1 cellular context compared by ENCODE assay signal in the genomic region with DNA sequence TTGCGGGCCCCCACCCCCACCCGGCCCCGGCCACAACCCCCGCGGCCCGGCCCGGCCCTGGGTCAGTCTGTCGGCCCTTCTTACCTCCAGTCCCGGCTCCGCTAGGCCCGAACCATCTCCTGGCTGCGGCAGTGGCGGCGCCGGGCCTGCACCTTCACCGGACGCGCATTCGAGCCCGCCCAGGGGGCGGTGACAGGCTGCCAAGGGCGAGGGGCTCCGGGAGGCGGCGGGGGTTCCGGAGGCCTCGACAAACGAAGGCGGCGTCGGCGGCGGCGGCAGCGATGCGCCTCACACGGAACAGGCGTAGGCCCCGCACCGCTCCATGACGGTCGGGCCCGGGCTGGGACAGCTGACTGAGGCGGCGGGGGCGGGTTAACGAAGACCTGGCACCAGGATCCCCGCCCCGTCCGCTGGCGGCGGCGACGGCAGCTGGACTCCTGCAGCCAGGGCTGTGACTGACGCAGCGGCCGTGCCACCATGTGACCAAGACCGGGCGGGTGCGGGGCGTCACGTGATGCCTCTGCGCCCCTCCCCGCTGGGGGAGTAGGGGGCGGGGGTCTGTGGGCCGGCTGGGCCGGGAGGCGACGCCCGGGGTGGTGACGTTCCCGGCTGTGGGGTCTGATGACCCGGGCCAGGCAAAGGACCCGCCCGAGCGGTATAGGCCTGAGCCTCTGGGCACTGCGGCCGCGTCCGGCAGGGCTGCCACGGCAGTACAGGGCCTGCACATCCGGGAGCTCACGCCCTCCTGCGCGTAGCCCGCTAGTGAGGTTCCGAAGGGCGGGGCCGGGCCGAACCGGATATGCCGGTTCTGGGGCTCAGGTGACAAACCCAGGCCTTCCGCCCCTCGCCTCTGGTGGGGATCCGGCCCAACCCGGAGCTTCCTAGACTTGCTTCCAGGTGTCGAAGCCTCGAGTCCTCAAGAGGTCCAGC.
TF ChIP-seq lines count a peak whose summit lies in the region.

A gene with protein sequence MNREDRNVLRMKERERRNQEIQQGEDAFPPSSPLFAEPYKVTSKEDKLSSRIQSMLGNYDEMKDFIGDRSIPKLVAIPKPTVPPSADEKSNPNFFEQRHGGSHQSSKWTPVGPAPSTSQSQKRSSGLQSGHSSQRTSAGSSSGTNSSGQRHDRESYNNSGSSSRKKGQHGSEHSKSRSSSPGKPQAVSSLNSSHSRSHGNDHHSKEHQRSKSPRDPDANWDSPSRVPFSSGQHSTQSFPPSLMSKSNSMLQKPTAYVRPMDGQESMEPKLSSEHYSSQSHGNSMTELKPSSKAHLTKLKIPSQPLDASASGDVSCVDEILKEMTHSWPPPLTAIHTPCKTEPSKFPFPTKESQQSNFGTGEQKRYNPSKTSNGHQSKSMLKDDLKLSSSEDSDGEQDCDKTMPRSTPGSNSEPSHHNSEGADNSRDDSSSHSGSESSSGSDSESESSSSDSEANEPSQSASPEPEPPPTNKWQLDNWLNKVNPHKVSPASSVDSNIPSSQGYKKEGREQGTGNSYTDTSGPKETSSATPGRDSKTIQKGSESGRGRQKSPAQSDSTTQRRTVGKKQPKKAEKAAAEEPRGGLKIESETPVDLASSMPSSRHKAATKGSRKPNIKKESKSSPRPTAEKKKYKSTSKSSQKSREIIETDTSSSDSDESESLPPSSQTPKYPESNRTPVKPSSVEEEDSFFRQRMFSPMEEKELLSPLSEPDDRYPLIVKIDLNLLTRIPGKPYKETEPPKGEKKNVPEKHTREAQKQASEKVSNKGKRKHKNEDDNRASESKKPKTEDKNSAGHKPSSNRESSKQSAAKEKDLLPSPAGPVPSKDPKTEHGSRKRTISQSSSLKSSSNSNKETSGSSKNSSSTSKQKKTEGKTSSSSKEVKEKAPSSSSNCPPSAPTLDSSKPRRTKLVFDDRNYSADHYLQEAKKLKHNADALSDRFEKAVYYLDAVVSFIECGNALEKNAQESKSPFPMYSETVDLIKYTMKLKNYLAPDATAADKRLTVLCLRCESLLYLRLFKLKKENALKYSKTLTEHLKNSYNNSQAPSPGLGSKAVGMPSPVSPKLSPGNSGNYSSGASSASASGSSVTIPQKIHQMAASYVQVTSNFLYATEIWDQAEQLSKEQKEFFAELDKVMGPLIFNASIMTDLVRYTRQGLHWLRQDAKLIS (minus strand): TSS at position 460 of the 930 bp plus-strand sequence. CDS start 26,445 bp downstream, outside the sequence.

TF ChIP-seq in WTC11, 78 proteins besides CTCF, POLR2A, EP300 and RAD21 (continued from another document and continues in another):
- TF ChIP-seq, protein P1, sequence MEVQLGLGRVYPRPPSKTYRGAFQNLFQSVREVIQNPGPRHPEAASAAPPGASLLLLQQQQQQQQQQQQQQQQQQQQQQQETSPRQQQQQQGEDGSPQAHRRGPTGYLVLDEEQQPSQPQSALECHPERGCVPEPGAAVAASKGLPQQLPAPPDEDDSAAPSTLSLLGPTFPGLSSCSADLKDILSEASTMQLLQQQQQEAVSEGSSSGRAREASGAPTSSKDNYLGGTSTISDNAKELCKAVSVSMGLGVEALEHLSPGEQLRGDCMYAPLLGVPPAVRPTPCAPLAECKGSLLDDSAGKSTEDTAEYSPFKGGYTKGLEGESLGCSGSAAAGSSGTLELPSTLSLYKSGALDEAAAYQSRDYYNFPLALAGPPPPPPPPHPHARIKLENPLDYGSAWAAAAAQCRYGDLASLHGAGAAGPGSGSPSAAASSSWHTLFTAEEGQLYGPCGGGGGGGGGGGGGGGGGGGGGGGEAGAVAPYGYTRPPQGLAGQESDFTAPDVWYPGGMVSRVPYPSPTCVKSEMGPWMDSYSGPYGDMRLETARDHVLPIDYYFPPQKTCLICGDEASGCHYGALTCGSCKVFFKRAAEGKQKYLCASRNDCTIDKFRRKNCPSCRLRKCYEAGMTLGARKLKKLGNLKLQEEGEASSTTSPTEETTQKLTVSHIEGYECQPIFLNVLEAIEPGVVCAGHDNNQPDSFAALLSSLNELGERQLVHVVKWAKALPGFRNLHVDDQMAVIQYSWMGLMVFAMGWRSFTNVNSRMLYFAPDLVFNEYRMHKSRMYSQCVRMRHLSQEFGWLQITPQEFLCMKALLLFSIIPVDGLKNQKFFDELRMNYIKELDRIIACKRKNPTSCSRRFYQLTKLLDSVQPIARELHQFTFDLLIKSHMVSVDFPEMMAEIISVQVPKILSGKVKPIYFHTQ (CRISPR knock-in tag; IDR thresholded peaks at IDR 0.05): no peak
- TF ChIP-seq, protein P2, sequence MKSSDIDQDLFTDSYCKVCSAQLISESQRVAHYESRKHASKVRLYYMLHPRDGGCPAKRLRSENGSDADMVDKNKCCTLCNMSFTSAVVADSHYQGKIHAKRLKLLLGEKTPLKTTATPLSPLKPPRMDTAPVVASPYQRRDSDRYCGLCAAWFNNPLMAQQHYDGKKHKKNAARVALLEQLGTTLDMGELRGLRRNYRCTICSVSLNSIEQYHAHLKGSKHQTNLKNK (CRISPR knock-in tag; IDR thresholded peaks at IDR 0.05): no peak
- no peak for TF ChIP-seq JUN (CRISPR knock-in tag; IDR thresholded peaks at IDR 0.05)
- TF ChIP-seq, protein P3, sequence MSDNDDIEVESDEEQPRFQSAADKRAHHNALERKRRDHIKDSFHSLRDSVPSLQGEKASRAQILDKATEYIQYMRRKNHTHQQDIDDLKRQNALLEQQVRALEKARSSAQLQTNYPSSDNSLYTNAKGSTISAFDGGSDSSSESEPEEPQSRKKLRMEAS (CRISPR knock-in tag; IDR thresholded peaks at IDR 0.05): peak; percentile 90
- TF ChIP-seq ZNF219 (CRISPR knock-in tag; IDR thresholded peaks at IDR 0.05; ENCODE audit: borderline replicate concordance): peak; percentile 62; the same call in 1 of the 2 replicates
- no peak for TF ChIP-seq ZNF671 (CRISPR knock-in tag; IDR thresholded peaks at IDR 0.05)
- TF ChIP-seq PRRX2 (CRISPR knock-in tag; IDR thresholded peaks at IDR 0.05): no peak
- TF ChIP-seq, protein P4, sequence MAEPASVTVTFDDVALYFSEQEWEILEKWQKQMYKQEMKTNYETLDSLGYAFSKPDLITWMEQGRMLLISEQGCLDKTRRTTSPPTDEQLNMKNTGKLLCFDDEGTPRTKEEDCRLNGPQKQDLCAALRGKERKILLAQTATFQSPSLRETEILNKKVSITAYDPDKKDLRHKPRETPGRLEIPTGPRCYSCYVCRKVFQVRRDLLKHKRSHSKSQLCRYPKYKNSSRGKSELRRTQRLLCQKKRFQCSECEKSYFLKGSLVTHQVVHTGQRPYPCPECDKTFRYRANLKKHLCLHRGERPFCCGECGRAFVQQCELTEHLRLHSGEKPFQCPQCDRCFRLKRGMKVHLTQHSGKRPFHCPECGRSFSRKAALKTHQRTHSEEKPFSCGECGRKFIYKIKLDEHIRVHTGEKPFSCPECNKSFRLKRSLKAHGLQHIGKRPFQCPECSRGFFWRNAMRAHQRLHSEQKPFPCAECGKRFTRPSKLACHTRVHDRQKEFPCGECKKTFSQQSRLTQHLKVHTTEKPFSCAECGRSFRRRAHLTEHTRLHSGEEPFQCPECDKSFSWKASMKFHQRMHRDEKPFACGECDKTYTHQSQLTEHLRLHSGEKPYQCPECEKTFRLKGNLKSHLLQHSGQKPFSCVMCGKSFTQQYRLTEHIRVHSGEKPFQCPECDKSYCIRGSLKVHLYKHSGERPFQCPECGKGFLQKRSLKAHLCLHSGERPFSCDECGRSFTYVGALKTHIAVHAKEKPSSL (CRISPR knock-in tag; conservative IDR thresholded peaks at IDR 0.05): no peak
- no peak for TF ChIP-seq ZNF138 (CRISPR knock-in tag; conservative IDR thresholded peaks at IDR 0.05)
- peak; percentile 66; the same call in 1 of the 2 replicates for TF ChIP-seq NFE2L1 (CRISPR knock-in tag; IDR thresholded peaks at IDR 0.05)
- no peak for TF ChIP-seq HMGA2 (CRISPR knock-in tag; IDR thresholded peaks at IDR 0.05)
- peak; percentile 31; the same call in 1 of the 2 replicates for TF ChIP-seq CBFB (CRISPR knock-in tag; IDR thresholded peaks at IDR 0.05; ENCODE audit: low read depth)
- TF ChIP-seq, protein P5, sequence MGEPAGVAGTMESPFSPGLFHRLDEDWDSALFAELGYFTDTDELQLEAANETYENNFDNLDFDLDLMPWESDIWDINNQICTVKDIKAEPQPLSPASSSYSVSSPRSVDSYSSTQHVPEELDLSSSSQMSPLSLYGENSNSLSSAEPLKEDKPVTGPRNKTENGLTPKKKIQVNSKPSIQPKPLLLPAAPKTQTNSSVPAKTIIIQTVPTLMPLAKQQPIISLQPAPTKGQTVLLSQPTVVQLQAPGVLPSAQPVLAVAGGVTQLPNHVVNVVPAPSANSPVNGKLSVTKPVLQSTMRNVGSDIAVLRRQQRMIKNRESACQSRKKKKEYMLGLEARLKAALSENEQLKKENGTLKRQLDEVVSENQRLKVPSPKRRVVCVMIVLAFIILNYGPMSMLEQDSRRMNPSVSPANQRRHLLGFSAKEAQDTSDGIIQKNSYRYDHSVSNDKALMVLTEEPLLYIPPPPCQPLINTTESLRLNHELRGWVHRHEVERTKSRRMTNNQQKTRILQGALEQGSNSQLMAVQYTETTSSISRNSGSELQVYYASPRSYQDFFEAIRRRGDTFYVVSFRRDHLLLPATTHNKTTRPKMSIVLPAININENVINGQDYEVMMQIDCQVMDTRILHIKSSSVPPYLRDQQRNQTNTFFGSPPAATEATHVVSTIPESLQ (CRISPR knock-in tag; IDR thresholded peaks at IDR 0.05): no peak
- no peak; the same call in 1 of the 2 replicates for TF ChIP-seq IRF2 (CRISPR knock-in tag; IDR thresholded peaks at IDR 0.05; ENCODE audit: borderline replicate concordance, low read depth)
- TF ChIP-seq, protein P6, sequence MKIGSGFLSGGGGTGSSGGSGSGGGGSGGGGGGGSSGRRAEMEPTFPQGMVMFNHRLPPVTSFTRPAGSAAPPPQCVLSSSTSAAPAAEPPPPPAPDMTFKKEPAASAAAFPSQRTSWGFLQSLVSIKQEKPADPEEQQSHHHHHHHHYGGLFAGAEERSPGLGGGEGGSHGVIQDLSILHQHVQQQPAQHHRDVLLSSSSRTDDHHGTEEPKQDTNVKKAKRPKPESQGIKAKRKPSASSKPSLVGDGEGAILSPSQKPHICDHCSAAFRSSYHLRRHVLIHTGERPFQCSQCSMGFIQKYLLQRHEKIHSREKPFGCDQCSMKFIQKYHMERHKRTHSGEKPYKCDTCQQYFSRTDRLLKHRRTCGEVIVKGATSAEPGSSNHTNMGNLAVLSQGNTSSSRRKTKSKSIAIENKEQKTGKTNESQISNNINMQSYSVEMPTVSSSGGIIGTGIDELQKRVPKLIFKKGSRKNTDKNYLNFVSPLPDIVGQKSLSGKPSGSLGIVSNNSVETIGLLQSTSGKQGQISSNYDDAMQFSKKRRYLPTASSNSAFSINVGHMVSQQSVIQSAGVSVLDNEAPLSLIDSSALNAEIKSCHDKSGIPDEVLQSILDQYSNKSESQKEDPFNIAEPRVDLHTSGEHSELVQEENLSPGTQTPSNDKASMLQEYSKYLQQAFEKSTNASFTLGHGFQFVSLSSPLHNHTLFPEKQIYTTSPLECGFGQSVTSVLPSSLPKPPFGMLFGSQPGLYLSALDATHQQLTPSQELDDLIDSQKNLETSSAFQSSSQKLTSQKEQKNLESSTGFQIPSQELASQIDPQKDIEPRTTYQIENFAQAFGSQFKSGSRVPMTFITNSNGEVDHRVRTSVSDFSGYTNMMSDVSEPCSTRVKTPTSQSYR (CRISPR knock-in tag; IDR thresholded peaks at IDR 0.05): no peak; the same call in 1 of the 2 replicates
- no peak; the same call in 1 of the 2 replicates for TF ChIP-seq ZNF317 (CRISPR knock-in tag; IDR thresholded peaks at IDR 0.05; ENCODE audit: borderline replicate concordance, low read depth)
- TF ChIP-seq ESRRA (CRISPR knock-in tag; IDR thresholded peaks at IDR 0.05; ENCODE audit: borderline replicate concordance): no peak
- TF ChIP-seq, protein P7, sequence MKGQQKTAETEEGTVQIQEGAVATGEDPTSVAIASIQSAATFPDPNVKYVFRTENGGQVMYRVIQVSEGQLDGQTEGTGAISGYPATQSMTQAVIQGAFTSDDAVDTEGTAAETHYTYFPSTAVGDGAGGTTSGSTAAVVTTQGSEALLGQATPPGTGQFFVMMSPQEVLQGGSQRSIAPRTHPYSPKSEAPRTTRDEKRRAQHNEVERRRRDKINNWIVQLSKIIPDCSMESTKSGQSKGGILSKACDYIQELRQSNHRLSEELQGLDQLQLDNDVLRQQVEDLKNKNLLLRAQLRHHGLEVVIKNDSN (CRISPR knock-in tag; IDR thresholded peaks at IDR 0.05): peak; percentile 100
- no peak; the same call in 1 of the 2 replicates for TF ChIP-seq CREM (CRISPR knock-in tag; IDR thresholded peaks at IDR 0.05)
- no peak for TF ChIP-seq NFATC4 (CRISPR knock-in tag; IDR thresholded peaks at IDR 0.05)
- TF ChIP-seq TP53 (CRISPR knock-in tag; IDR thresholded peaks at IDR 0.05): peak; percentile 87; the same call in 1 of the 2 replicates
- no peak for TF ChIP-seq ATF1 (CRISPR knock-in tag; IDR thresholded peaks at IDR 0.05)
- TF ChIP-seq, protein P8, sequence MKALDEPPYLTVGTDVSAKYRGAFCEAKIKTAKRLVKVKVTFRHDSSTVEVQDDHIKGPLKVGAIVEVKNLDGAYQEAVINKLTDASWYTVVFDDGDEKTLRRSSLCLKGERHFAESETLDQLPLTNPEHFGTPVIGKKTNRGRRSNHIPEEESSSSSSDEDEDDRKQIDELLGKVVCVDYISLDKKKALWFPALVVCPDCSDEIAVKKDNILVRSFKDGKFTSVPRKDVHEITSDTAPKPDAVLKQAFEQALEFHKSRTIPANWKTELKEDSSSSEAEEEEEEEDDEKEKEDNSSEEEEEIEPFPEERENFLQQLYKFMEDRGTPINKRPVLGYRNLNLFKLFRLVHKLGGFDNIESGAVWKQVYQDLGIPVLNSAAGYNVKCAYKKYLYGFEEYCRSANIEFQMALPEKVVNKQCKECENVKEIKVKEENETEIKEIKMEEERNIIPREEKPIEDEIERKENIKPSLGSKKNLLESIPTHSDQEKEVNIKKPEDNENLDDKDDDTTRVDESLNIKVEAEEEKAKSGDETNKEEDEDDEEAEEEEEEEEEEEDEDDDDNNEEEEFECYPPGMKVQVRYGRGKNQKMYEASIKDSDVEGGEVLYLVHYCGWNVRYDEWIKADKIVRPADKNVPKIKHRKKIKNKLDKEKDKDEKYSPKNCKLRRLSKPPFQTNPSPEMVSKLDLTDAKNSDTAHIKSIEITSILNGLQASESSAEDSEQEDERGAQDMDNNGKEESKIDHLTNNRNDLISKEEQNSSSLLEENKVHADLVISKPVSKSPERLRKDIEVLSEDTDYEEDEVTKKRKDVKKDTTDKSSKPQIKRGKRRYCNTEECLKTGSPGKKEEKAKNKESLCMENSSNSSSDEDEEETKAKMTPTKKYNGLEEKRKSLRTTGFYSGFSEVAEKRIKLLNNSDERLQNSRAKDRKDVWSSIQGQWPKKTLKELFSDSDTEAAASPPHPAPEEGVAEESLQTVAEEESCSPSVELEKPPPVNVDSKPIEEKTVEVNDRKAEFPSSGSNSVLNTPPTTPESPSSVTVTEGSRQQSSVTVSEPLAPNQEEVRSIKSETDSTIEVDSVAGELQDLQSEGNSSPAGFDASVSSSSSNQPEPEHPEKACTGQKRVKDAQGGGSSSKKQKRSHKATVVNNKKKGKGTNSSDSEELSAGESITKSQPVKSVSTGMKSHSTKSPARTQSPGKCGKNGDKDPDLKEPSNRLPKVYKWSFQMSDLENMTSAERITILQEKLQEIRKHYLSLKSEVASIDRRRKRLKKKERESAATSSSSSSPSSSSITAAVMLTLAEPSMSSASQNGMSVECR (CRISPR knock-in tag; IDR thresholded peaks at IDR 0.05; ENCODE audit: borderline replicate concordance): peak; percentile 89; the same call in 1 of the 2 replicates
- TF ChIP-seq, protein P9, sequence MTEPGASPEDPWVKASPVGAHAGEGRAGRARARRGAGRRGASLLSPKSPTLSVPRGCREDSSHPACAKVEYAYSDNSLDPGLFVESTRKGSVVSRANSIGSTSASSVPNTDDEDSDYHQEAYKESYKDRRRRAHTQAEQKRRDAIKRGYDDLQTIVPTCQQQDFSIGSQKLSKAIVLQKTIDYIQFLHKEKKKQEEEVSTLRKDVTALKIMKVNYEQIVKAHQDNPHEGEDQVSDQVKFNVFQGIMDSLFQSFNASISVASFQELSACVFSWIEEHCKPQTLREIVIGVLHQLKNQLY (CRISPR knock-in tag; IDR thresholded peaks at IDR 0.05): no peak
- no peak for TF ChIP-seq MXD4 (CRISPR knock-in tag; IDR thresholded peaks at IDR 0.05; ENCODE audit: borderline replicate concordance)
